In the genomic region with DNA sequence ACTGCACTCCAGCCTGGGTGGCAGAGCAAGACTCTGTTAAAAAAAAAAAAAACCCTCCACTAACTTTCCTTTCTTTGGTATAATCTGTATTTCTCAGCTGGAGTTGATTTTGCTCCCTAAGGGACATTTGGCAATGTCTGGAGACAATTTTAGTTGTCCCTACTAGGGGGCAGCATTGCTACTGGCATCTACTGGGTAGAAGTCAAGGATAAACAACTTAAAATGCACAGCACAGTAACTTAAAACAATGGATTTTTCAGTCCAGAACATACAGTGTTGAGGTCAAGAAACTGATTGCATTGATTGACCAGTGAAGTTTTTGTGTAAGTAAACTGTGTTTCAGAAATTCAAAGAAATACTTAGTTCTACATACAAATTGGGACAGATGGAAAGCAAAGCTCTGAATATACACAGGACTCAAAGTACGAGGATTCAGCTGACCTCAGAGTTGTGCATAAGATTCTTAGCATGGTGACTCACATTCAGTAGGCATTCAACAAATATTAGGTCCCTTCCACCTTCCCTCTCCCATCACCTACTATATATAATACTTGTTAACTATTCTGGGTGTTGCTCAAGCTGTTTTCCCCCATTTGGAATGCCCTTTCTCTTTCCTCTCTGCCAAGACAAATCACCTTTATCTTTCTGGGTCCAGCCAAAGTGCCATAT, we compare ENCODE assay signal across 8 cellular contexts. TPM values are rescaled to one million over a fixed set of nuclear protein-coding genes. Genes with fewer than 3 reads are reported as not detected.
A peak's percentile ranks its signal among the peaks of the same experiment; 100 is the strongest.
DNase-seq lines count a peak whose midpoint lies in the region; ATAC-seq, FAIRE-seq and TF ChIP-seq lines count a peak whose summit lies in the region.

No MANE protein-coding gene starts in this region.

- no peak for ATAC-seq in HG03175 (IDR thresholded peaks at IDR 0.05; ENCODE audit: unreplicated experiment)

- no peak for FAIRE-seq in small intestine (lab: Jason Lieb, UNC)

- WGBS in small intestine, 3 donors: 25 to 43% (median 36%) methylated on average over 1 of the region's 1 CpG

- H3K9ac ChIP-seq in OCI-LY1 (ENCODE audit: low read length): no peak overlapping the region

- H3K4me3 ChIP-seq in OCI-LY1 (ENCODE audit: low read depth, low read length, poor library complexity, severe bottlenecking): no peak overlapping the region
- H3K4me3 ChIP-seq in small intestine (ENCODE audit: low read depth in 1 of 2, low read length in 2 of 2): no peak overlapping the region

- no peaks in the 10 kb centered on the region for H3K36me3 ChIP-seq in OCI-LY1 (ENCODE audit: insufficient read depth, low read length)
- H3K36me3 ChIP-seq in small intestine (ENCODE audit: control insufficient read depth in 2 of 2, insufficient read depth in 2 of 2, low read length in 2 of 2): no peaks in the 10 kb centered on the region

- no peak overlapping the region for H3K4me2 ChIP-seq in OCI-LY1 (ENCODE audit: low read length)

- H2AFZ ChIP-seq in OCI-LY1 (ENCODE audit: low read length): no peak overlapping the region

- H4K20me1 ChIP-seq in OCI-LY1 (ENCODE audit: insufficient read depth, low read length): no peaks in the 10 kb centered on the region

- TF ChIP-seq CTCF in OCI-LY1 (IDR thresholded peaks at IDR 0.05; ENCODE audit: low read length): peak; percentile 38; the same call in 1 of the 2 replicates

- no peaks in the 10 kb centered on the region for H3K79me2 ChIP-seq in OCI-LY1 (ENCODE audit: insufficient read depth, low read length)

- H3F3A ChIP-seq in OCI-LY1 (ENCODE audit: insufficient read depth, low read length): no peaks in the 10 kb centered on the region

- no peaks in the 10 kb centered on the region for H3K27me3 ChIP-seq in OCI-LY1 (ENCODE audit: insufficient read depth, low read length)
- no peaks in the 10 kb centered on the region for H3K27me3 ChIP-seq in small intestine (ENCODE audit: control insufficient read depth in 2 of 2, insufficient read depth in 2 of 2, low read length in 2 of 2)

- DNase-seq in NCI-H82 (lab: John Stamatoyannopoulos, UW) (peak; percentile 41), NCI-H82 treated with DMSO at 0.1 percent for 48 hours (lab: John Stamatoyannopoulos, UW; ENCODE audit: unreplicated experiment) (no peak), fibroblast of gingiva (ENCODE audit: low read depth) (peak; percentile 34), small intestine (peak; percentile 11), mucosa of gallbladder (ENCODE audit: low spot score) (no peak)
- no peak for DNase-seq in stimulated activated CD4-positive, alpha-beta T cell treated with anti-CD3 and anti-CD28 coated beads, Interleukin-15, amount 100 ng/mL, for 24 hours

- H3K9me3 ChIP-seq in OCI-LY1 (ENCODE audit: low read length) (no peaks in the 10 kb centered on the region), small intestine (ENCODE audit: control insufficient read depth, low read depth) (no peaks in the 10 kb centered on the region)

- H3K9me2 ChIP-seq in OCI-LY1 (ENCODE audit: low read depth, low read length): no peaks in the 10 kb centered on the region

- H3K4me1 ChIP-seq in OCI-LY1 (ENCODE audit: insufficient read depth, low read length, severe bottlenecking) (no peaks in the 10 kb centered on the region), small intestine (ENCODE audit: control insufficient read depth in 2 of 2, insufficient read depth in 1 of 2, low read depth in 1 of 2, low read length in 1 of 2) (no peaks in the 10 kb centered on the region)

- H3K27ac ChIP-seq in OCI-LY1 (ENCODE audit: low read depth, low read length, poor library complexity, severe bottlenecking) (no peak overlapping the region), small intestine (ENCODE audit: low read depth in 1 of 2, low read length in 1 of 2) (no peak overlapping the region)

RNA-seq across cellular contexts. Expression of a gene that starts 8.8 kb away (rescaled TPM):
- not detected for polyA plus RNA-seq in small intestine
- total RNA-seq in mucosa of gallbladder: not detected

Comparison
In these comparisons a context has a peak if more than half of its experiments do, and no peak if none do; other contexts are left out.
1. DNase-seq: peak in NCI-H82 (single experiment), fibroblast of gingiva (single experiment) and small intestine (single experiment); none in NCI-H82 treated with DMSO at 0.1 percent for 48 hours (single experiment), stimulated activated CD4-positive, alpha-beta T cell treated with anti-CD3 and anti-CD28 coated beads, Interleukin-15, amount 100 ng/mL, for 24 hours (single experiment) and mucosa of gallbladder (single experiment).